In genomic region chr6:135504734-135505133, GRCh38 we compare ENCODE assay signal across 32 cellular contexts.
"Had no signal": no experiment of that assay in that cellular context is flagged by ENCODE, and none has a peak within 500 bp of the region (broad histone marks: within the 10 kb centered on the region; RNA-seq: fewer than 3 reads in every experiment).

No MANE protein-coding gene starts in this region.

- H3K4me1 ChIP-seq: SJSA1 had no signal

- H3K9ac ChIP-seq: SK-N-SH had no signal

- H3K4me1 Mint-ChIP-seq: activated naive CD4-positive, alpha-beta T cell treated with anti-CD3 and anti-CD28 coated beads, Interleukin-2, amount 50 U/mL, for 24 hours; activated T-helper 17 cell treated with anti-CD3 and anti-CD28 coated beads, Interleukin-2, amount 50 U/mL, for 72 hours had no signal

- H3K9me3 Mint-ChIP-seq: activated CD8-positive, alpha-beta T cell treated with anti-CD3 and anti-CD28 coated beads for 36 hours; activated naive CD4-positive, alpha-beta T cell treated with anti-CD3 and anti-CD28 coated beads, Interleukin-2, amount 50 U/mL, for 24 hours; activated T-cell treated with anti-CD3 and anti-CD28 coated beads, Interleukin-2, amount 50 U/mL, for 72 hours; activated T-helper 17 cell treated with anti-CD3 and anti-CD28 coated beads, Interleukin-2, amount 50 U/mL, for 72 hours had no signal

- DNase-seq: activated CD4-positive, alpha-beta T cell treated with anti-CD3 and anti-CD28 coated beads, Interleukin-2, amount 10 ng/mL, durations not matched to agents 24 days and 14 days; activated CD4-positive, alpha-beta T cell treated with anti-CD3 and anti-CD28 coated beads, Interleukin-2, amount 50 U/mL, for 4 hours; activated CD8-positive, alpha-beta T cell treated with anti-CD3 and anti-CD28 coated beads for 36 hours; activated effector memory CD4-positive, alpha-beta T cell treated with anti-CD3 and anti-CD28 coated beads, Interleukin-2, amount 50 U/mL, for 16 hours; activated naive CD4-positive, alpha-beta T cell treated with Interleukin-2 at 50 U/mL for 16 hours; activated T-cell treated with anti-CD3 and anti-CD28 coated beads, Interleukin-2, amount 50 U/mL, for 1 hour; activated T-cell treated with anti-CD3 and anti-CD28 coated beads, Interleukin-2, amount 50 U/mL, for 72 hours; aorta; brain microvascular endothelial cell; central memory CD4-positive, alpha-beta T cell; Karpas-422; KBM-7; NCI-H1105; NCI-H1436; NCI-H1694; NCI-H1930; NCI-H2081 treated with DMSO at 0.1 percent for 48 hours; NCI-H510A; NCI-H526; NCI-H748 treated with DMSO at 0.1 percent for 48 hours; NK-92 treated with Interleukin-12 subunit alpha and Interleukin-12 subunit beta, amount 100 ng/mL, for 24 hours; PC-3; Peyer's patch; RPMI8226; SHP77 treated with DMSO at 0.1 percent for 48 hours; SK-N-SH; T-helper 1 cell; T1000; WERI-Rb-1 had no signal

- ATAC-seq: activated CD8-positive, alpha-beta T cell treated with anti-CD3 and anti-CD28 coated beads for 36 hours; activated T-cell treated with anti-CD3 and anti-CD28 coated beads, Interleukin-2, amount 50 U/mL, for 72 hours; activated T-helper 17 cell treated with anti-CD3 and anti-CD28 coated beads, Interleukin-2, amount 50 U/mL, for 72 hours; PC-3 had no signal

- H3K27me3 Mint-ChIP-seq: activated CD4-positive, alpha-beta T cell treated with anti-CD3 and anti-CD28 coated beads, Interleukin-2, amount 10 ng/mL, durations not matched to agents 24 days and 14 days; activated CD8-positive, alpha-beta T cell treated with anti-CD3 and anti-CD28 coated beads for 36 hours; activated naive CD4-positive, alpha-beta T cell treated with anti-CD3 and anti-CD28 coated beads, Interleukin-2, amount 50 U/mL, for 24 hours; activated T-helper 17 cell treated with anti-CD3 and anti-CD28 coated beads, Interleukin-2, amount 50 U/mL, for 72 hours had no signal

- H3K9me3 ChIP-seq: Peyer's patch, SJSA1, SK-N-SH had no signal

- H3K27ac ChIP-seq: brain microvascular endothelial cell, Peyer's patch, SJSA1, WERI-Rb-1 had no signal

- H3K36me3 Mint-ChIP-seq: activated naive CD4-positive, alpha-beta T cell treated with anti-CD3 and anti-CD28 coated beads, Interleukin-2, amount 50 U/mL, for 24 hours had no signal

- H3K4me3 Mint-ChIP-seq: activated CD4-positive, alpha-beta T cell treated with anti-CD3 and anti-CD28 coated beads, Interleukin-2, amount 10 ng/mL, durations not matched to agents 24 days and 14 days; activated CD8-positive, alpha-beta T cell treated with anti-CD3 and anti-CD28 coated beads for 36 hours; activated naive CD4-positive, alpha-beta T cell treated with anti-CD3 and anti-CD28 coated beads, Interleukin-2, amount 50 U/mL, for 24 hours; activated T-cell treated with anti-CD3 and anti-CD28 coated beads, Interleukin-2, amount 50 U/mL, for 72 hours; activated T-helper 17 cell treated with anti-CD3 and anti-CD28 coated beads, Interleukin-2, amount 50 U/mL, for 72 hours had no signal

- H3K4me2 ChIP-seq: SK-N-SH had no signal

- H3K4me3 ChIP-seq: Peyer's patch, SJSA1 had no signal

- H3K27ac Mint-ChIP-seq: activated CD4-positive, alpha-beta T cell treated with anti-CD3 and anti-CD28 coated beads, Interleukin-2, amount 10 ng/mL, durations not matched to agents 24 days and 14 days; activated CD8-positive, alpha-beta T cell treated with anti-CD3 and anti-CD28 coated beads for 36 hours; activated naive CD4-positive, alpha-beta T cell treated with anti-CD3 and anti-CD28 coated beads, Interleukin-2, amount 50 U/mL, for 24 hours; activated T-cell treated with anti-CD3 and anti-CD28 coated beads, Interleukin-2, amount 50 U/mL, for 72 hours; activated T-helper 17 cell treated with anti-CD3 and anti-CD28 coated beads, Interleukin-2, amount 50 U/mL, for 72 hours had no signal

- H3K27me3 ChIP-seq: brain microvascular endothelial cell, Peyer's patch, SJSA1 had no signal

- H3K36me3 ChIP-seq: brain microvascular endothelial cell, Peyer's patch, SJSA1, WERI-Rb-1 had no signal
